2 cellular contexts compared by ENCODE assay signal in genomic region chr13:41150058-41150457, GRCh38.
TF ChIP-seq lines count a peak whose summit lies in the region.

No MANE protein-coding gene starts in this region.

TF ChIP-seq in IMR-90, 13 proteins besides CTCF, POLR2A, EP300 and RAD21:
- TF ChIP-seq MAZ (IDR thresholded peaks at IDR 0.05; ENCODE audit: borderline replicate concordance, low read depth, low read length): no peak
TF ChIP-seq in IMR-90: peak in this region for 0.

TF ChIP-seq in K562, 482 proteins besides CTCF, POLR2A, EP300 and RAD21:
- no peak for TF ChIP-seq ZNF444 (CRISPR knock-in tag; IDR thresholded peaks at IDR 0.05)
- TF ChIP-seq NFIC (IDR thresholded peaks at IDR 0.05): peak; percentile 59
- TF ChIP-seq ZNF398 (CRISPR knock-in tag; IDR thresholded peaks at IDR 0.05): no peak
- TF ChIP-seq FOS (IDR thresholded peaks at IDR 0.05; ENCODE audit: extremely low read depth, insufficient read length): no peak
- no peak for TF ChIP-seq MEF2A (IDR thresholded peaks at IDR 0.05; ENCODE audit: control insufficient read depth, low read depth, low read length)
TF ChIP-seq in K562: peak in this region for 1.
